In the genomic region with DNA sequence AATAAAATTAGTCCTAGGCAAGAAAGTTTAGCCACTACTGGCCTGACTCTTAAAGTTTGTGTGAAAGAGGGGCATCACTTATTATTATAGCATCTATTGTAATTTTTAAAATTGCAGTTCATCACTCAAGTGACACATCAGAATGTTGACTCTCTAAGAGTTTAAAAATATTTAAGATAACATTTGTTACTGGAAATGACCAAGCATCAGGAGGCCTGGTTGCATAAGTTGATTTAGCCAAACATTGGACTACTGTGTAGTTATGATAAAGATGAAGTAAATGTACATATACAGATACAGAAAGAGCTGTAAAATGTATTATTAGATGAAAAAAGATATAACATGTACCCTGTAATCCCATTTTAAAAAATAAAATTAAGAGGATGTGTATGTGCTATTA, we compare ENCODE assay signal across 16 cellular contexts. TPM values are rescaled to one million over a fixed set of nuclear protein-coding genes. Genes with fewer than 3 reads are reported as not detected.
DNase-seq lines count a peak whose midpoint lies in the region; ATAC-seq, FAIRE-seq and TF ChIP-seq lines count a peak whose summit lies in the region.
"Had no signal": no experiment of that assay in that cellular context is flagged by ENCODE, and none has a peak within 500 bp of the region (broad histone marks: within the 10 kb centered on the region; RNA-seq: fewer than 3 reads in every experiment).

No MANE protein-coding gene starts in this region.

- no peaks in the 10 kb centered on the region for H3K27me3 ChIP-seq in CD4-positive, alpha-beta T cell (ENCODE audit: control insufficient read depth, insufficient read depth, low read length)

- no peak for TF ChIP-seq POLR2A in GM12891 (IDR thresholded peaks at IDR 0.05; ENCODE audit: low read depth, low read length)

- H3K4me1 Mint-ChIP-seq in activated T-cell treated with anti-CD3 and anti-CD28 coated beads, Interleukin-2, amount 50 U/mL, for 72 hours (ENCODE audit: low read depth) = peaks cover 11% of the 10 kb centered on the region
- peaks cover 14% of the 10 kb centered on the region for H3K4me1 Mint-ChIP-seq in activated T-cell treated with anti-CD3 and anti-CD28 coated beads, Interleukin-2, amount 50 U/mL, for 24 hours (ENCODE audit: low read depth)
- H3K4me1 Mint-ChIP-seq in CD4-positive, alpha-beta T cell (ENCODE audit: low read depth) = peaks cover 11% of the 10 kb centered on the region
- H3K4me1 Mint-ChIP-seq: CD14-positive monocyte had no signal

- ATAC-seq in activated T-cell treated with anti-CD3 and anti-CD28 coated beads, Interleukin-2, amount 50 U/mL, for 72 hours (replicated peaks in 1 of 2) = no peak
- ATAC-seq in CD4-positive, alpha-beta T cell (ENCODE audit: poor library complexity) = no peak
- ATAC-seq in HG03354 (IDR thresholded peaks at IDR 0.05; ENCODE audit: poor library complexity, severe bottlenecking, unreplicated experiment) = no peak
- ATAC-seq: HCT116 had no signal

- CTCF ChIA-PET in CD4-positive, alpha-beta T cell (lab: Charles Lee) = no interaction called here

- no peaks in the 10 kb centered on the region for H3K27me3 Mint-ChIP-seq in activated T-cell treated with anti-CD3 and anti-CD28 coated beads, Interleukin-2, amount 50 U/mL, for 72 hours (ENCODE audit: low read depth)
- H3K27me3 Mint-ChIP-seq in activated T-cell treated with anti-CD3 and anti-CD28 coated beads, Interleukin-2, amount 50 U/mL, for 24 hours = no peaks in the 10 kb centered on the region
- H3K27me3 Mint-ChIP-seq in CD4-positive, alpha-beta T cell = no peaks in the 10 kb centered on the region

- H3K4me3 Mint-ChIP-seq in activated T-cell treated with anti-CD3 and anti-CD28 coated beads, Interleukin-2, amount 50 U/mL, for 72 hours = no peak overlapping the region
- no peak overlapping the region for H3K4me3 Mint-ChIP-seq in activated T-cell treated with anti-CD3 and anti-CD28 coated beads, Interleukin-2, amount 50 U/mL, for 24 hours
- no peak overlapping the region for H3K4me3 Mint-ChIP-seq in CD4-positive, alpha-beta T cell
- H3K4me3 Mint-ChIP-seq: CD14-positive monocyte had no signal

- FAIRE-seq in GM12891 (lab: Jason Lieb, UNC) = no peak
- FAIRE-seq: GM18507, H54 had no signal

- H3K27ac Mint-ChIP-seq in activated T-cell treated with anti-CD3 and anti-CD28 coated beads, Interleukin-2, amount 50 U/mL, for 72 hours = peak overlapping the region; percentile 69
- H3K27ac Mint-ChIP-seq in activated T-cell treated with anti-CD3 and anti-CD28 coated beads, Interleukin-2, amount 50 U/mL, for 24 hours = no peak overlapping the region
- peak overlapping the region; percentile 52 for H3K27ac Mint-ChIP-seq in CD4-positive, alpha-beta T cell

- H3K9me3 Mint-ChIP-seq in activated T-cell treated with anti-CD3 and anti-CD28 coated beads, Interleukin-2, amount 50 U/mL, for 72 hours = peaks cover 0 to 5% of the 10 kb centered on the region in 2 donors
- H3K9me3 Mint-ChIP-seq in activated T-cell treated with anti-CD3 and anti-CD28 coated beads, Interleukin-2, amount 50 U/mL, for 24 hours = peaks cover 4% of the 10 kb centered on the region
- no peaks in the 10 kb centered on the region for H3K9me3 Mint-ChIP-seq in CD4-positive, alpha-beta T cell

- H3K27ac ChIP-seq in CD4-positive, alpha-beta T cell (ENCODE audit: low read depth, low read length) = no peak overlapping the region
- H3K27ac ChIP-seq: 22Rv1, GM23248 had no signal

- TF ChIP-seq CTCF in CD4-positive, alpha-beta T cell (IDR thresholded peaks at IDR 0.05) = no peak
- TF ChIP-seq CTCF in choroid plexus epithelial cell (conservative IDR thresholded peaks at IDR 0.05; ENCODE audit: low read depth, low read length) = no peak

- H3K36me3 Mint-ChIP-seq in activated T-cell treated with anti-CD3 and anti-CD28 coated beads, Interleukin-2, amount 50 U/mL, for 72 hours (ENCODE audit: insufficient read depth in 2 of 2) = peaks cover 7 to 9% of the 10 kb centered on the region in 2 donors
- peaks cover 59% of the 10 kb centered on the region for H3K36me3 Mint-ChIP-seq in activated T-cell treated with anti-CD3 and anti-CD28 coated beads, Interleukin-2, amount 50 U/mL, for 24 hours (ENCODE audit: low read depth)
- H3K36me3 Mint-ChIP-seq in CD4-positive, alpha-beta T cell (ENCODE audit: low read depth) = peaks cover 52% of the 10 kb centered on the region

- no peaks in the 10 kb centered on the region for H3K9me3 ChIP-seq in CD4-positive, alpha-beta T cell (ENCODE audit: control insufficient read depth, low read length)

- intact Hi-C loops in CD4-positive, alpha-beta T cell (cut with DNase I, micrococcal nuclease) = no loop called here

- POLR2A ChIA-PET in CD4-positive, alpha-beta T cell (lab: Charles Lee) = no interaction called here

- H3K4me3 ChIP-seq in choroid plexus epithelial cell (ENCODE audit: low read depth, low read length) = no peak overlapping the region
- H3K4me3 ChIP-seq: GM23248 had no signal

- no peak for DNase-seq in activated T-cell treated with anti-CD3 and anti-CD28 coated beads, Interleukin-2, amount 50 U/mL, for 72 hours
- DNase-seq in activated T-cell treated with anti-CD3 and anti-CD28 coated beads, Interleukin-2, amount 50 U/mL, for 24 hours = no peak
- DNase-seq in CD4-positive, alpha-beta T cell = no peak
- DNase-seq in choroid plexus epithelial cell (ENCODE audit: low read depth) = peak; percentile 28
- DNase-seq in iris pigment epithelial cell (ENCODE audit: low read depth) = peak; percentile 3
- no peak for DNase-seq in ureter (ENCODE audit: low spot score)
- DNase-seq in GM12891 (ENCODE audit: insufficient read length, low spot score) = no peak
- DNase-seq: DMS53, GF-D8, GM23248 had no signal

TF ChIP-seq in GM12891, 5 proteins besides CTCF, POLR2A, EP300 and RAD21:
- TF ChIP-seq TAF1 (IDR thresholded peaks at IDR 0.05; ENCODE audit: low read depth, low read length) (no peak), POLR2AphosphoS5 (IDR thresholded peaks at IDR 0.05; ENCODE audit: low read depth, low read length) (no peak), POU2F2 (IDR thresholded peaks at IDR 0.05; ENCODE audit: low read depth, low read length) (no peak), PAX5 (IDR thresholded peaks at IDR 0.05; ENCODE audit: insufficient read depth, low read length, severe bottlenecking) (no peak), SPI1 (IDR thresholded peaks at IDR 0.05; ENCODE audit: low read depth, low read length) (no peak)
TF ChIP-seq in GM12891: peak in this region for 0.

RNA-seq across cellular contexts. Expression of a gene that starts 47.5 kb away (rescaled TPM):
- total RNA-seq in activated T-cell treated with anti-CD3 and anti-CD28 coated beads, Interleukin-2, amount 50 U/mL, for 72 hours = 10 to 100 TPM; 63.8 to 64.0 TPM
- total RNA-seq in CD4-positive, alpha-beta T cell = 10 to 100 TPM; 59.0 to 63.6 TPM
- 95.1 TPM for total RNA-seq in ureter
- polyA plus RNA-seq in GM12891 (2012; ENCODE audit: low read depth, missing spikeins) = 39.8 TPM

Comparison
In these comparisons a context has a peak if more than half of its experiments do, and no peak if none do; other contexts are left out.
1. DNase-seq: peak in choroid plexus epithelial cell (single experiment) and iris pigment epithelial cell (single experiment); none in activated T-cell treated with anti-CD3 and anti-CD28 coated beads, Interleukin-2, amount 50 U/mL, for 72 hours (0 of 2), activated T-cell treated with anti-CD3 and anti-CD28 coated beads, Interleukin-2, amount 50 U/mL, for 24 hours (single experiment), CD4-positive, alpha-beta T cell (0 of 10), ureter (single experiment) and GM12891 (single experiment).